Comparison of ENCODE assay signal across 10 cellular contexts in genomic region chr13:110306340-110306959, GRCh38. TPM values are rescaled to one million over a fixed set of nuclear protein-coding genes. Genes with fewer than 3 reads are reported as not detected.
A peak's percentile ranks its signal among the peaks of the same experiment; 100 is the strongest.
DNase-seq lines count a peak whose midpoint lies in the region; ATAC-seq, FAIRE-seq and TF ChIP-seq lines count a peak whose summit lies in the region.
"Had no signal": no experiment of that assay in that cellular context is flagged by ENCODE, and none has a peak within 500 bp of the region (broad histone marks: within the 10 kb centered on the region; RNA-seq: fewer than 3 reads in every experiment).

No MANE protein-coding gene starts in this region.

- H3K36me3 ChIP-seq in left lung (peaks cover 0 to 4% of the 10 kb centered on the region in 2 donors), stomach smooth muscle (ENCODE audit: control insufficient read depth in 2 of 2, insufficient read depth in 2 of 2, low read length in 2 of 2) (peaks cover 6 to 14% of the 10 kb centered on the region in 2 donors)

- DNase-seq in LHCN-M2 (ENCODE audit: low read depth) (peak; percentile 54), dermis blood vessel endothelial cell (peak; percentile 59), left lung (no peak), D721Med (ENCODE audit: insufficient read length, low spot score) (no peak), inferior parietal cortex (ENCODE audit: extremely low spot score) (no peak)
- DNase-seq: activated naive CD4-positive, alpha-beta T cell treated with Interleukin-2 at 50 U/mL for 16 hours had no signal

- TF ChIP-seq CTCF in left lung (IDR thresholded peaks at IDR 0.05) (no peak), D721Med (IDR thresholded peaks at IDR 0.05; ENCODE audit: insufficient read depth, missing control alignments) (no peak)

- H3K9me3 ChIP-seq in left lung: no peaks in the 10 kb centered on the region
- H3K9me3 ChIP-seq in stomach smooth muscle (ENCODE audit: control insufficient read depth in 2 of 2, low read length in 2 of 2): no peaks in the 10 kb centered on the region

- H3K27me3 ChIP-seq in left lung (peaks cover 22 to 86% of the 10 kb centered on the region in 2 donors), stomach smooth muscle (ENCODE audit: control insufficient read depth in 1 of 2, insufficient read depth in 2 of 2, low read length in 2 of 2) (no peaks in the 10 kb centered on the region)

- H3K9ac ChIP-seq in stomach smooth muscle (ENCODE audit: low read length in 2 of 2): peak overlapping the region; percentile 93 to 94

- peaks cover 0 to 21% of the 10 kb centered on the region in 2 donors for H3K4me1 ChIP-seq in left lung
- peaks cover 64% of the 10 kb centered on the region for H3K4me1 ChIP-seq in stomach smooth muscle (ENCODE audit: control insufficient read depth, insufficient read depth, low read length)

- H3K4me3 ChIP-seq in left lung: peak overlapping the region; percentile 55 to 71
- H3K4me3 ChIP-seq in stomach smooth muscle (ENCODE audit: low read length in 2 of 2): peak overlapping the region; percentile 96 to 99

- FAIRE-seq in D721Med (lab: Jason Lieb, UNC): no peak
- FAIRE-seq: GM18507 had no signal

- intact Hi-C loops in left lung (cut with DNase I): no loop called here

- ATAC-seq in left lung (no peak), GM18909 (IDR thresholded peaks at IDR 0.05; ENCODE audit: poor library complexity, unreplicated experiment) (no peak), GM18868 (IDR thresholded peaks at IDR 0.05; ENCODE audit: unreplicated experiment) (no peak)

- H3K27ac ChIP-seq in left lung (peak overlapping the region; percentile 79 to 85), stomach smooth muscle (ENCODE audit: low read length) (peak overlapping the region; percentile 96)

RNA-seq across cellular contexts. Expression of gene COL4A1, which starts 0.5 kb away (rescaled TPM):
- total RNA-seq in LHCN-M2 (2014; rRNA removed) (63.0 and 68.5 TPM in 2 replicates), dermis blood vessel endothelial cell (1,485 and 1,882 TPM in 2 replicates), left lung (1,000 to 10,000 TPM in 1 of 2 donors, 100 to 1,000 TPM in 1; 418 to 1,057 TPM)
- polyA plus RNA-seq in LHCN-M2 (2012): 39.7 TPM

RNA-seq across cellular contexts. Expression of gene COL4A2, which starts 0.6 kb away (rescaled TPM):
- total RNA-seq in LHCN-M2 (2014; rRNA removed) (67.4 and 77.5 TPM in 2 replicates), dermis blood vessel endothelial cell (1,112 and 1,320 TPM in 2 replicates), left lung (100 to 1,000 TPM; 343 to 638 TPM)
- 63.5 TPM for polyA plus RNA-seq in LHCN-M2 (2012)

Comparison
In these comparisons a context has a peak if more than half of its experiments do, and no peak if none do; other contexts are left out.
1. DNase-seq: peak in LHCN-M2 (single experiment) and dermis blood vessel endothelial cell (single experiment); none in left lung (0 of 2), D721Med (single experiment) and inferior parietal cortex (single experiment).